ENCODE assay signal across 2 cellular contexts in the genomic region with DNA sequence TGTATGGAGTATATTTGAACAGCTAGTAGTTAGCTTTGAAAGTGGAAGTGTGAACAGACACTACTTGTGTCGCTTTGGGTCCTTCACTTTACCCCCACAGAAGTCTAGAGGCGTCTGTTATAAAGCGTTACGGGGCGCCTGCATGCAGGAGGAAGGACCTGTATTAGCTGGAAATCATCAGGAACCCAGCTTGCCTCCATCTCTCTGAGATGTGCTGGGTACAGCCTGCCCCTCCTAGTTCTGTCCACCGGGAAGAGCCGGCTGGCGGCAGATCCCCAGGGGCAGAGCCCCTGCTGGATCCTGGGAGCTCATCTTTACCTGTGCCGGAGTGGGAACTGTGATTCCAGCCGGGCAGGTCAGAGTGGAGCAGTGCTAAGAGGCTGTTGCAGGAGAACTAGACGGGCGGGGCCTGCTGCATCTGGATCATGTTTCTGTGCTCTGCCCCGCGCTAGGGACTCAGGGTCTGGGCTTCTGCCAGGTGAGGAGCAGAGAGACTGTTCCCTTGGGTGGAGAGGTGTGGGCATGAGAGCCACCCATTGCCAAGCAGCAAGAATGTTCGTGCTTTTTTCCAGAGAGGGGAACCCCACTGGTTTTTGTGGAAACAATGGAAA.
A peak's percentile ranks its signal among the peaks of the same experiment; 100 is the strongest.
TF ChIP-seq lines count a peak whose summit lies in the region.

No MANE protein-coding gene starts in this region.

TF ChIP-seq in GM23338, 12 proteins besides CTCF, POLR2A, EP300 and RAD21 (continues in another document):
- no peak for TF ChIP-seq ZNF331 (CRISPR knock-in tag; IDR thresholded peaks at IDR 0.05; ENCODE audit: low read depth)
- TF ChIP-seq, protein P1, sequence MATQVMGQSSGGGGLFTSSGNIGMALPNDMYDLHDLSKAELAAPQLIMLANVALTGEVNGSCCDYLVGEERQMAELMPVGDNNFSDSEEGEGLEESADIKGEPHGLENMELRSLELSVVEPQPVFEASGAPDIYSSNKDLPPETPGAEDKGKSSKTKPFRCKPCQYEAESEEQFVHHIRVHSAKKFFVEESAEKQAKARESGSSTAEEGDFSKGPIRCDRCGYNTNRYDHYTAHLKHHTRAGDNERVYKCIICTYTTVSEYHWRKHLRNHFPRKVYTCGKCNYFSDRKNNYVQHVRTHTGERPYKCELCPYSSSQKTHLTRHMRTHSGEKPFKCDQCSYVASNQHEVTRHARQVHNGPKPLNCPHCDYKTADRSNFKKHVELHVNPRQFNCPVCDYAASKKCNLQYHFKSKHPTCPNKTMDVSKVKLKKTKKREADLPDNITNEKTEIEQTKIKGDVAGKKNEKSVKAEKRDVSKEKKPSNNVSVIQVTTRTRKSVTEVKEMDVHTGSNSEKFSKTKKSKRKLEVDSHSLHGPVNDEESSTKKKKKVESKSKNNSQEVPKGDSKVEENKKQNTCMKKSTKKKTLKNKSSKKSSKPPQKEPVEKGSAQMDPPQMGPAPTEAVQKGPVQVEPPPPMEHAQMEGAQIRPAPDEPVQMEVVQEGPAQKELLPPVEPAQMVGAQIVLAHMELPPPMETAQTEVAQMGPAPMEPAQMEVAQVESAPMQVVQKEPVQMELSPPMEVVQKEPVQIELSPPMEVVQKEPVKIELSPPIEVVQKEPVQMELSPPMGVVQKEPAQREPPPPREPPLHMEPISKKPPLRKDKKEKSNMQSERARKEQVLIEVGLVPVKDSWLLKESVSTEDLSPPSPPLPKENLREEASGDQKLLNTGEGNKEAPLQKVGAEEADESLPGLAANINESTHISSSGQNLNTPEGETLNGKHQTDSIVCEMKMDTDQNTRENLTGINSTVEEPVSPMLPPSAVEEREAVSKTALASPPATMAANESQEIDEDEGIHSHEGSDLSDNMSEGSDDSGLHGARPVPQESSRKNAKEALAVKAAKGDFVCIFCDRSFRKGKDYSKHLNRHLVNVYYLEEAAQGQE (IDR thresholded peaks at IDR 0.05; ENCODE audit: unreplicated experiment) = no peak
- TF ChIP-seq, protein P2, sequence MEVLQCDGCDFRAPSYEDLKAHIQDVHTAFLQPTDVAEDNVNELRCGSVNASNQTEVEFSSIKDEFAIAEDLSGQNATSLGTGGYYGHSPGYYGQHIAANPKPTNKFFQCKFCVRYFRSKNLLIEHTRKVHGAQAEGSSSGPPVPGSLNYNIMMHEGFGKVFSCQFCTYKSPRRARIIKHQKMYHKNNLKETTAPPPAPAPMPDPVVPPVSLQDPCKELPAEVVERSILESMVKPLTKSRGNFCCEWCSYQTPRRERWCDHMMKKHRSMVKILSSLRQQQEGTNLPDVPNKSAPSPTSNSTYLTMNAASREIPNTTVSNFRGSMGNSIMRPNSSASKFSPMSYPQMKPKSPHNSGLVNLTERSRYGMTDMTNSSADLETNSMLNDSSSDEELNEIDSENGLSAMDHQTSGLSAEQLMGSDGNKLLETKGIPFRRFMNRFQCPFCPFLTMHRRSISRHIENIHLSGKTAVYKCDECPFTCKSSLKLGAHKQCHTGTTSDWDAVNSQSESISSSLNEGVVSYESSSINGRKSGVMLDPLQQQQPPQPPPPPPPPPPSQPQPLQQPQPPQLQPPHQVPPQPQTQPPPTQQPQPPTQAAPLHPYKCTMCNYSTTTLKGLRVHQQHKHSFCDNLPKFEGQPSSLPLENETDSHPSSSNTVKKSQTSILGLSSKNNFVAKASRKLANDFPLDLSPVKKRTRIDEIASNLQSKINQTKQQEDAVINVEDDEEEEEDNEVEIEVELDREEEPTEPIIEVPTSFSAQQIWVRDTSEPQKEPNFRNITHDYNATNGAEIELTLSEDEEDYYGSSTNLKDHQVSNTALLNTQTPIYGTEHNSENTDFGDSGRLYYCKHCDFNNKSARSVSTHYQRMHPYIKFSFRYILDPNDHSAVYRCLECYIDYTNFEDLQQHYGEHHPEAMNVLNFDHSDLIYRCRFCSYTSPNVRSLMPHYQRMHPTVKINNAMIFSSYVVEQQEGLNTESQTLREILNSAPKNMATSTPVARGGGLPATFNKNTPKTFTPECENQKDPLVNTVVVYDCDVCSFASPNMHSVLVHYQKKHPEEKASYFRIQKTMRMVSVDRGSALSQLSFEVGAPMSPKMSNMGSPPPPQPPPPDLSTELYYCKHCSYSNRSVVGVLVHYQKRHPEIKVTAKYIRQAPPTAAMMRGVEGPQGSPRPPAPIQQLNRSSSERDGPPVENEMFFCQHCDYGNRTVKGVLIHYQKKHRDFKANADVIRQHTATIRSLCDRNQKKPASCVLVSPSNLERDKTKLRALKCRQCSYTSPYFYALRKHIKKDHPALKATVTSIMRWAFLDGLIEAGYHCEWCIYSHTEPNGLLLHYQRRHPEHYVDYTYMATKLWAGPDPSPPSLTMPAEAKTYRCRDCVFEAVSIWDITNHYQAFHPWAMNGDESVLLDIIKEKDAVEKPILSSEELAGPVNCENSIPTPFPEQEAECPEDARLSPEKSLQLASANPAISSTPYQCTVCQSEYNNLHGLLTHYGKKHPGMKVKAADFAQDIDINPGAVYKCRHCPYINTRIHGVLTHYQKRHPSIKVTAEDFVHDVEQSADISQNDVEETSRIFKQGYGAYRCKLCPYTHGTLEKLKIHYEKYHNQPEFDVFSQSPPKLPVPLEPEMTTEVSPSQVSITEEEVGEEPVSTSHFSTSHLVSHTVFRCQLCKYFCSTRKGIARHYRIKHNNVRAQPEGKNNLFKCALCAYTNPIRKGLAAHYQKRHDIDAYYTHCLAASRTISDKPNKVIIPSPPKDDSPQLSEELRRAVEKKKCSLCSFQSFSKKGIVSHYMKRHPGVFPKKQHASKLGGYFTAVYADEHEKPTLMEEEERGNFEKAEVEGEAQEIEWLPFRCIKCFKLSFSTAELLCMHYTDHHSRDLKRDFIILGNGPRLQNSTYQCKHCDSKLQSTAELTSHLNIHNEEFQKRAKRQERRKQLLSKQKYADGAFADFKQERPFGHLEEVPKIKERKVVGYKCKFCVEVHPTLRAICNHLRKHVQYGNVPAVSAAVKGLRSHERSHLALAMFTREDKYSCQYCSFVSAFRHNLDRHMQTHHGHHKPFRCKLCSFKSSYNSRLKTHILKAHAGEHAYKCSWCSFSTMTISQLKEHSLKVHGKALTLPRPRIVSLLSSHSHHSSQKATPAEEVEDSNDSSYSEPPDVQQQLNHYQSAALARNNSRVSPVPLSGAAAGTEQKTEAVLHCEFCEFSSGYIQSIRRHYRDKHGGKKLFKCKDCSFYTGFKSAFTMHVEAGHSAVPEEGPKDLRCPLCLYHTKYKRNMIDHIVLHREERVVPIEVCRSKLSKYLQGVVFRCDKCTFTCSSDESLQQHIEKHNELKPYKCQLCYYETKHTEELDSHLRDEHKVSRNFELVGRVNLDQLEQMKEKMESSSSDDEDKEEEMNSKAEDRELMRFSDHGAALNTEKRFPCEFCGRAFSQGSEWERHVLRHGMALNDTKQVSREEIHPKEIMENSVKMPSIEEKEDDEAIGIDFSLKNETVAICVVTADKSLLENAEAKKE (CRISPR knock-in tag; IDR thresholded peaks at IDR 0.05) = no peak
- no peak for TF ChIP-seq STAT1 (IDR thresholded peaks at IDR 0.05; ENCODE audit: unreplicated experiment)
- no peak for TF ChIP-seq NANOG (IDR thresholded peaks at IDR 0.05; ENCODE audit: borderline replicate concordance)
- TF ChIP-seq, protein P3, sequence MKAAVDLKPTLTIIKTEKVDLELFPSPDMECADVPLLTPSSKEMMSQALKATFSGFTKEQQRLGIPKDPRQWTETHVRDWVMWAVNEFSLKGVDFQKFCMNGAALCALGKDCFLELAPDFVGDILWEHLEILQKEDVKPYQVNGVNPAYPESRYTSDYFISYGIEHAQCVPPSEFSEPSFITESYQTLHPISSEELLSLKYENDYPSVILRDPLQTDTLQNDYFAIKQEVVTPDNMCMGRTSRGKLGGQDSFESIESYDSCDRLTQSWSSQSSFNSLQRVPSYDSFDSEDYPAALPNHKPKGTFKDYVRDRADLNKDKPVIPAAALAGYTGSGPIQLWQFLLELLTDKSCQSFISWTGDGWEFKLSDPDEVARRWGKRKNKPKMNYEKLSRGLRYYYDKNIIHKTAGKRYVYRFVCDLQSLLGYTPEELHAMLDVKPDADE (IDR thresholded peaks at IDR 0.05) = no peak
- no peak for TF ChIP-seq CREB1 (CRISPR knock-in tag; IDR thresholded peaks at IDR 0.05; ENCODE audit: low read depth)
- TF ChIP-seq ZNF114 (CRISPR knock-in tag; IDR thresholded peaks at IDR 0.05) = no peak
- TF ChIP-seq EZH2 (IDR thresholded peaks at IDR 0.05; ENCODE audit: low read depth, unreplicated experiment) = no peak

TF ChIP-seq in H1, 55 proteins besides CTCF, POLR2A, EP300 and RAD21:
- TF ChIP-seq CHD2 (IDR thresholded peaks at IDR 0.05; ENCODE audit: low read length) (no peak), RXRA (IDR thresholded peaks at IDR 0.05; ENCODE audit: insufficient read depth, low read depth, low read length) (no peak), SAP30 (IDR thresholded peaks at IDR 0.05; ENCODE audit: insufficient read depth, insufficient replicate concordance, low read length) (no peak), CREB1 (IDR thresholded peaks at IDR 0.05) (no peak), TAF1 (IDR thresholded peaks at IDR 0.05; ENCODE audit: low read depth, low read length) (0 out of 2 replicates have a peak, but pooled peaks have one; percentile 24), SP2 (IDR thresholded peaks at IDR 0.05; ENCODE audit: low read length) (no peak), POLR2AphosphoS5 (IDR thresholded peaks at IDR 0.05; ENCODE audit: low read depth, low read length) (no peak), NRF1 (IDR thresholded peaks at IDR 0.05; ENCODE audit: low read depth, low read length) (no peak), TAF7 (optimal IDR thresholded peaks at IDR 0.05; ENCODE audit: borderline replicate concordance, low read depth, low read length) (no peak)
